1 cellular context compared by ENCODE assay signal in genomic region chr3:141460097-141460704, GRCh38.
TF ChIP-seq lines count a peak whose summit lies in the region.

No MANE protein-coding gene starts in this region.

TF ChIP-seq in HepG2, 621 proteins besides CTCF, POLR2A, EP300 and RAD21 (continued from another document and continues in another):
- TF ChIP-seq ZNF276 (CRISPR knock-in tag; IDR thresholded peaks at IDR 0.05; ENCODE audit: low read depth) (no peak), NFATC3 (CRISPR knock-in tag; IDR thresholded peaks at IDR 0.05) (no peak), RERE (CRISPR knock-in tag; IDR thresholded peaks at IDR 0.05; ENCODE audit: low read depth) (no peak), MEIS1 (CRISPR knock-in tag; IDR thresholded peaks at IDR 0.05; ENCODE audit: borderline replicate concordance) (no peak), KDM5B (CRISPR knock-in tag; IDR thresholded peaks at IDR 0.05; ENCODE audit: borderline replicate concordance) (0 out of 2 replicates have a peak, but pooled peaks have one; percentile 33), ZNF576 (CRISPR knock-in tag; IDR thresholded peaks at IDR 0.05) (no peak), CHD4 (IDR thresholded peaks at IDR 0.05; ENCODE audit: borderline replicate concordance, low read length) (no peak), CREB3 (CRISPR knock-in tag; IDR thresholded peaks at IDR 0.05) (no peak), REXO4 (CRISPR knock-in tag; IDR thresholded peaks at IDR 0.05; ENCODE audit: borderline replicate concordance) (no peak), ZNF784 (CRISPR knock-in tag; IDR thresholded peaks at IDR 0.05; ENCODE audit: borderline replicate concordance) (no peak), MYPOP (CRISPR knock-in tag; IDR thresholded peaks at IDR 0.05) (no peak), TBL1XR1 (IDR thresholded peaks at IDR 0.05; ENCODE audit: borderline replicate concordance, low read length, partially characterized antibody) (no peak), NAIF1 (CRISPR knock-in tag; IDR thresholded peaks at IDR 0.05; ENCODE audit: borderline replicate concordance) (no peak), ZSCAN25 (CRISPR knock-in tag; IDR thresholded peaks at IDR 0.05) (peak; percentile 90), ERF (CRISPR knock-in tag; IDR thresholded peaks at IDR 0.05) (no peak), SALL1 (CRISPR knock-in tag; IDR thresholded peaks at IDR 0.05) (peak; percentile 73), ZNF547 (CRISPR knock-in tag; IDR thresholded peaks at IDR 0.05) (no peak), ZNF598 (CRISPR knock-in tag; IDR thresholded peaks at IDR 0.05; ENCODE audit: borderline replicate concordance) (no peak), ZNF484 (CRISPR knock-in tag; IDR thresholded peaks at IDR 0.05; ENCODE audit: borderline replicate concordance, low read depth) (no peak), HOMEZ (CRISPR knock-in tag; IDR thresholded peaks at IDR 0.05; ENCODE audit: low read depth) (no peak), NFAT5 (CRISPR knock-in tag; IDR thresholded peaks at IDR 0.05) (no peak), IRX3 (CRISPR knock-in tag; IDR thresholded peaks at IDR 0.05; ENCODE audit: borderline replicate concordance, low read depth) (no peak), ZNF274 (CRISPR knock-in tag; IDR thresholded peaks at IDR 0.05) (no peak), GTF3A (CRISPR knock-in tag; conservative IDR thresholded peaks at IDR 0.05) (no peak), CBX2 (IDR thresholded peaks at IDR 0.05; ENCODE audit: low read depth, low read length) (no peak), CBX2 (CRISPR knock-in tag; IDR thresholded peaks at IDR 0.05; ENCODE audit: low read depth) (no peak), ZBTB7A (CRISPR knock-in tag; IDR thresholded peaks at IDR 0.05) (no peak), ZNF207 (IDR thresholded peaks at IDR 0.05; ENCODE audit: borderline replicate concordance) (no peak), SMAD3 (CRISPR knock-in tag; IDR thresholded peaks at IDR 0.05) (0 out of 2 replicates have a peak, but pooled peaks have one; percentile 39), ZNF709 (CRISPR knock-in tag; IDR thresholded peaks at IDR 0.05) (no peak), MLX (CRISPR knock-in tag; IDR thresholded peaks at IDR 0.05) (no peak), NR2F6 (IDR thresholded peaks at IDR 0.05) (no peak), NR2F6 (CRISPR knock-in tag; IDR thresholded peaks at IDR 0.05) (0 out of 2 replicates have a peak, but pooled peaks have one; percentile 28), ZNF691 (CRISPR knock-in tag; IDR thresholded peaks at IDR 0.05; ENCODE audit: borderline replicate concordance, low read depth) (peak; percentile 46; the same call in 1 of the 2 replicates), DBP (CRISPR knock-in tag; IDR thresholded peaks at IDR 0.05; ENCODE audit: not compliant biosample characterization) (no peak), XRCC5 (optimal IDR thresholded peaks at IDR 0.05; ENCODE audit: low read length) (peak; percentile 57), ZNF24 (IDR thresholded peaks at IDR 0.05) (no peak), TBX2 (CRISPR knock-in tag; IDR thresholded peaks at IDR 0.05; ENCODE audit: borderline replicate concordance) (no peak), ZNF12 (CRISPR knock-in tag; IDR thresholded peaks at IDR 0.05) (no peak), SAP130 (CRISPR knock-in tag; IDR thresholded peaks at IDR 0.05; ENCODE audit: low read depth) (0 out of 2 replicates have a peak, but pooled peaks have one; percentile 21), HOXA5 (CRISPR knock-in tag; IDR thresholded peaks at IDR 0.05) (no peak), ATF4 (CRISPR knock-in tag; IDR thresholded peaks at IDR 0.05) (no peak)
